In genomic region chr1:235582130-235582529, GRCh38 we compare ENCODE assay signal across 22 cellular contexts.
DNase-seq lines count a peak whose midpoint lies in the region; ATAC-seq and TF ChIP-seq lines count a peak whose summit lies in the region.
"Had no signal": no experiment of that assay in that cellular context is flagged by ENCODE, and none has a peak within 500 bp of the region (broad histone marks: within the 10 kb centered on the region; RNA-seq: fewer than 3 reads in every experiment).

No MANE protein-coding gene starts in this region.

- peaks cover 0 to 3% (median 0%) of the 10 kb centered on the region in 6 donors for H3K4me1 ChIP-seq in spleen
- H3K4me1 ChIP-seq in effector memory CD4-positive, alpha-beta T cell (ENCODE audit: control insufficient read depth, insufficient read depth, low read length, poor library complexity, severe bottlenecking) = no peaks in the 10 kb centered on the region
- H3K4me1 ChIP-seq: A549, BE2C had no signal

- no peak overlapping the region for H3K27ac Mint-ChIP-seq in natural killer cell treated with Interleukin-12 subunit alpha and Interleukin-12 subunit beta and Interleukin-15 and Interleukin-18, amount 100 ng/mL, for 72 hours
- H3K27ac Mint-ChIP-seq in natural killer cell (no peak overlapping the region), nephron progenitor cell (peak overlapping the region; percentile 62)
- H3K27ac Mint-ChIP-seq: CD4-positive, alpha-beta T cell; HFFc6 had no signal

- DNase-seq in natural killer cell treated with Interleukin-12 subunit alpha and Interleukin-12 subunit beta and Interleukin-15 and Interleukin-18, amount 100 ng/mL, for 72 hours (ENCODE audit: low spot score) = peak; percentile 28
- DNase-seq in natural killer cell (no peak), nephron progenitor cell (no peak), spleen (peak; percentile 47), D341Med (ENCODE audit: low spot score) (no peak), MG63 (no peak)
- no peak for DNase-seq in effector memory CD4-positive, alpha-beta T cell
- DNase-seq: 8988T; ACHN; AML-193; BE2C; CD4-positive, alpha-beta T cell; CD8-positive, alpha-beta memory T cell; DMS53; DND-41; GM23248; H9; HFFc6 had no signal

- H3K4me3 Mint-ChIP-seq in natural killer cell treated with Interleukin-12 subunit alpha and Interleukin-12 subunit beta and Interleukin-15 and Interleukin-18, amount 100 ng/mL, for 72 hours = no peak overlapping the region
- H3K4me3 Mint-ChIP-seq in natural killer cell (no peak overlapping the region), nephron progenitor cell (no peak overlapping the region)
- H3K4me3 Mint-ChIP-seq: CD14-positive monocyte; CD4-positive, alpha-beta T cell; CD8-positive, alpha-beta memory T cell; H9; HFFc6 had no signal

- no peaks in the 10 kb centered on the region for H3K9me3 ChIP-seq in spleen
- no peaks in the 10 kb centered on the region for H3K9me3 ChIP-seq in effector memory CD4-positive, alpha-beta T cell (ENCODE audit: control insufficient read depth, low read length)
- H3K9me3 ChIP-seq in MG63 = 0 out of 2 replicates have a peak, but pooled peaks cover 4% of the 10 kb centered on the region
- H3K9me3 ChIP-seq: A549 had no signal

- no peak for ATAC-seq in natural killer cell treated with Interleukin-12 subunit alpha and Interleukin-12 subunit beta and Interleukin-15 and Interleukin-18, amount 100 ng/mL, for 72 hours
- ATAC-seq in natural killer cell = no peak
- ATAC-seq: A549, HCT116 had no signal

- no peaks in the 10 kb centered on the region for H3K9me3 Mint-ChIP-seq in natural killer cell treated with Interleukin-12 subunit alpha and Interleukin-12 subunit beta and Interleukin-15 and Interleukin-18, amount 100 ng/mL, for 72 hours
- peaks cover 0 to 2% of the 10 kb centered on the region in 2 donors for H3K9me3 Mint-ChIP-seq in natural killer cell
- peaks cover 23% of the 10 kb centered on the region for H3K9me3 Mint-ChIP-seq in nephron progenitor cell
- H3K9me3 Mint-ChIP-seq: HFFc6 had no signal

- H3K4me1 Mint-ChIP-seq in natural killer cell treated with Interleukin-12 subunit alpha and Interleukin-12 subunit beta and Interleukin-15 and Interleukin-18, amount 100 ng/mL, for 72 hours (ENCODE audit: low read depth in 2 of 2) = peaks cover 0 to 6% of the 10 kb centered on the region in 2 donors
- H3K4me1 Mint-ChIP-seq in natural killer cell = peaks cover 0 to 7% of the 10 kb centered on the region in 2 donors
- H3K4me1 Mint-ChIP-seq in nephron progenitor cell = no peaks in the 10 kb centered on the region

- peaks cover 21 to 32% of the 10 kb centered on the region in 2 donors for H3K27me3 Mint-ChIP-seq in natural killer cell treated with Interleukin-12 subunit alpha and Interleukin-12 subunit beta and Interleukin-15 and Interleukin-18, amount 100 ng/mL, for 72 hours
- peaks cover 14 to 34% of the 10 kb centered on the region in 2 donors for H3K27me3 Mint-ChIP-seq in natural killer cell (ENCODE audit: low read depth in 2 of 2)
- no peaks in the 10 kb centered on the region for H3K27me3 Mint-ChIP-seq in nephron progenitor cell (ENCODE audit: low read depth, poor library complexity)

- intact Hi-C loops in natural killer cell (cut with micrococcal nuclease) = no loop called here
- intact Hi-C loops in spleen (cut with DNase I; ENCODE audit: low total_unique reads) = no loop called here

- no peak overlapping the region for H3K4me3 ChIP-seq in spleen
- H3K4me3 ChIP-seq in effector memory CD4-positive, alpha-beta T cell (ENCODE audit: insufficient read depth, low read depth, low read length, poor library complexity, severe bottlenecking) = no peak overlapping the region
- no peak overlapping the region for H3K4me3 ChIP-seq in MG63
- H3K4me3 ChIP-seq: A549; BLaER1 treated with 17β-estradiol and CSF1 and Interleukin-3, amounts not matched to agents 10 nM and 100 nM; GM23248 had no signal

- H3K36me3 Mint-ChIP-seq in natural killer cell treated with Interleukin-12 subunit alpha and Interleukin-12 subunit beta and Interleukin-15 and Interleukin-18, amount 100 ng/mL, for 72 hours = no peaks in the 10 kb centered on the region
- H3K36me3 Mint-ChIP-seq in natural killer cell (no peaks in the 10 kb centered on the region), nephron progenitor cell (ENCODE audit: low read depth) (peaks cover 37% of the 10 kb centered on the region)
- H3K36me3 Mint-ChIP-seq: CD14-positive monocyte had no signal

- H3K27me3 ChIP-seq in spleen (replicated peaks in 1 of 7) = peaks cover 0 to 3% (median 0%) of the 10 kb centered on the region in 7 donors
- peaks cover 3% of the 10 kb centered on the region for H3K27me3 ChIP-seq in effector memory CD4-positive, alpha-beta T cell (replicated peaks; ENCODE audit: control insufficient read depth, insufficient read depth, low read length, poor library complexity, severe bottlenecking)
- H3K27me3 ChIP-seq in MG63 = no peaks in the 10 kb centered on the region
- H3K27me3 ChIP-seq: BE2C; BLaER1 treated with 17β-estradiol and CSF1 and Interleukin-3, amounts not matched to agents 10 nM and 100 nM had no signal

- TF ChIP-seq CTCF in natural killer cell (IDR thresholded peaks at IDR 0.05) (no peak), nephron progenitor cell (IDR thresholded peaks at IDR 0.05) (no peak), spleen (IDR thresholded peaks at IDR 0.05 in 8 of 11, conservative IDR thresholded peaks at IDR 0.05 in 3 of 11) (no peak)

- H3K36me3 ChIP-seq in spleen (no peaks in the 10 kb centered on the region), MG63 (no peaks in the 10 kb centered on the region)
- no peaks in the 10 kb centered on the region for H3K36me3 ChIP-seq in effector memory CD4-positive, alpha-beta T cell (ENCODE audit: control insufficient read depth, insufficient read depth, low read length)
- H3K36me3 ChIP-seq: BLaER1 treated with 17β-estradiol and CSF1 and Interleukin-3, amounts not matched to agents 10 nM and 100 nM had no signal

- H3K27ac ChIP-seq in spleen = no peak overlapping the region
- H3K27ac ChIP-seq in effector memory CD4-positive, alpha-beta T cell (ENCODE audit: insufficient read depth, low read length, poor library complexity, severe bottlenecking) = no peak overlapping the region
- H3K27ac ChIP-seq: A549; BLaER1 treated with 17β-estradiol and CSF1 and Interleukin-3, amounts not matched to agents 10 nM and 100 nM; GM23248 had no signal

- no peak for TF ChIP-seq POLR2A in spleen (IDR thresholded peaks at IDR 0.05)

- WGBS in spleen, 5 donors = 89 to 93% (median 90%) methylated on average over 10 of the region's 10 CpGs

Comparison
In these comparisons a context has a peak if more than half of its experiments do, and no peak if none do; other contexts are left out.
1. DNase-seq: peak in natural killer cell treated with Interleukin-12 subunit alpha and Interleukin-12 subunit beta and Interleukin-15 and Interleukin-18, amount 100 ng/mL, for 72 hours (single experiment) and spleen (single experiment); none in natural killer cell (single experiment), nephron progenitor cell (single experiment), D341Med (single experiment), effector memory CD4-positive, alpha-beta T cell (0 of 3) and MG63 (single experiment).